In genomic region chr18:24068945-24069693, GRCh38 we compare ENCODE assay signal across 2 cellular contexts.
TF ChIP-seq lines count a peak whose summit lies in the region.

No MANE protein-coding gene starts in this region.

TF ChIP-seq in liver, 16 proteins besides CTCF, POLR2A, EP300 and RAD21 (continued from another document):
- no peak for TF ChIP-seq ATF3 (IDR thresholded peaks at IDR 0.05)
- TF ChIP-seq MAX (IDR thresholded peaks at IDR 0.05) = no peak
- TF ChIP-seq NR2F2 (IDR thresholded peaks at IDR 0.05) = no peak
- TF ChIP-seq GABPA (IDR thresholded peaks at IDR 0.05 in 1 of 2, conservative IDR thresholded peaks at IDR 0.05 in 1 of 2) = no peak
- TF ChIP-seq EGR1 (IDR thresholded peaks at IDR 0.05; ENCODE audit: low read depth in 2 of 2) = peak in 1 of 2 donors; percentile 30
- TF ChIP-seq TAF1 (conservative IDR thresholded peaks at IDR 0.05) = no peak
- TF ChIP-seq HNF4A (conservative IDR thresholded peaks at IDR 0.05) = peak in 1 of 2 donors; percentile 50
- peak; percentile 55 for TF ChIP-seq YY1 (IDR thresholded peaks at IDR 0.05)
- peak; percentile 9 for TF ChIP-seq SP1 (IDR thresholded peaks at IDR 0.05)
- no peak for TF ChIP-seq JUND (IDR thresholded peaks at IDR 0.05)
- peak; percentile 50 for TF ChIP-seq REST (IDR thresholded peaks at IDR 0.05)
- no peak for TF ChIP-seq HNF4G (IDR thresholded peaks at IDR 0.05)
- TF ChIP-seq RXRA (IDR thresholded peaks at IDR 0.05) = peak in 1 of 2 donors; percentile 55
- TF ChIP-seq FOXA2 (IDR thresholded peaks at IDR 0.05) = peak; percentile 41
- no peak for TF ChIP-seq ZBTB33 (IDR thresholded peaks at IDR 0.05)

TF ChIP-seq in HepG2, 621 proteins besides CTCF, POLR2A, EP300 and RAD21 (continued from another document):
- TF ChIP-seq DMTF1 (CRISPR knock-in tag; IDR thresholded peaks at IDR 0.05) = no peak
- no peak for TF ChIP-seq NFIB (CRISPR knock-in tag; IDR thresholded peaks at IDR 0.05; ENCODE audit: borderline replicate concordance)
- no peak for TF ChIP-seq MIER2 (CRISPR knock-in tag; IDR thresholded peaks at IDR 0.05)
- TF ChIP-seq BCLAF1 (IDR thresholded peaks at IDR 0.05) = no peak
- TF ChIP-seq ZKSCAN8 (CRISPR knock-in tag; IDR thresholded peaks at IDR 0.05; ENCODE audit: borderline replicate concordance) = no peak
TF ChIP-seq in HepG2: peak in this region for 0.
